Comparison of ENCODE assay signal across 16 cellular contexts in the genomic region with DNA sequence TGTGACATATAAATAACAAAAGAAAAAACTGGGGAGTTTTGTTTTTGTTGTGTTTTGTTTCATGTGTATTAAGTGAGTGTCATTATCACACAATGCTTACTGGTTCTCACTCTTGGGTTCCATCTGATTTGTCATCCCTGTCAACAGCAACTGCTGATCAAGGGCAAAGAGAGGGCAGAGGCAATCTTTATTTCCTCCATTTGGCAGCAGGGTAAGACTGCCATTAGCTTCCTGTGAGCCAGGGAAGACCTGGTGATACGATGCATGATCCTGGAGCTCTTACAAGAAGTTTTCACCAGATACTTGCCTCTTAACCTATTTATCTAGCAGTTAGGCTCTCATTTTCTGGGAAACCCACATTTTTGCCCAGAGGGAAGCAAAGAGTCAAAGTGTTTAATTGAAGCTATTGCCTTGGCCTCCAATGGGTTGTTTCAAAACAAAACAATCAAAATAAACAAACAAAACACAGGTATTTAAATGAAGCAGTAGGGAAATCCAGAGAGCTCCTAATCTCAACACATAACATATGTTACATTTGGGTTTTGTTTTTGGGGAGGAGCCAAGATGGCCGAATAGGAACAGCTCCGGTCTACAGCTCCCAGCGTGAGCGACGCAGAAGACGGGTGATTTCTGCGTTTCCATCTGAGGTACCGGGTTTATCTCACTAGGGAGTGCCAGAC.
DNase-seq lines count a peak whose midpoint lies in the region; ATAC-seq and TF ChIP-seq lines count a peak whose summit lies in the region.
"Had no signal": no experiment of that assay in that cellular context is flagged by ENCODE, and none has a peak within 500 bp of the region (broad histone marks: within the 10 kb centered on the region; RNA-seq: fewer than 3 reads in every experiment).

No MANE protein-coding gene starts in this region.

- TSS peak; percentile 57 for BruUV-seq in HCT116 (replicated peaks; lab: Mats Ljungman, UMichigan)

- TF ChIP-seq POLR2A in HCT116 (IDR thresholded peaks at IDR 0.05; ENCODE audit: borderline replicate concordance, extremely low read depth, insufficient read depth, insufficient read length) (no peak), heart left ventricle (IDR thresholded peaks at IDR 0.05) (no peak)

- H3K9me3 ChIP-seq in HCT116 (ENCODE audit: control insufficient read depth in 1 of 2, insufficient read depth in 1 of 2, low read depth in 1 of 2, low read length in 2 of 2) (no peaks in the 10 kb centered on the region), heart left ventricle (peaks cover 0 to 4% (median 0%) of the 10 kb centered on the region in 12 donors)
- H3K9me3 ChIP-seq: ascending aorta had no signal

- H3K27me3 Mint-ChIP-seq in neural crest cell (ENCODE audit: low read depth) = no peaks in the 10 kb centered on the region

- H3K4me1 ChIP-seq in HCT116 (ENCODE audit: control insufficient read depth in 1 of 2, insufficient read depth in 2 of 2, low read length in 2 of 2) (peaks cover 4 to 7% of the 10 kb centered on the region in 2 experiments; a peak in 3 of 4 replicates), heart left ventricle (peaks cover 0 to 8% (median 0%) of the 10 kb centered on the region in 12 donors)
- H3K4me1 ChIP-seq: ascending aorta had no signal

- H3K27me3 ChIP-seq in HCT116 (ENCODE audit: insufficient read depth, low read length) (no peaks in the 10 kb centered on the region), brain microvascular endothelial cell (replicated peaks) (no peaks in the 10 kb centered on the region), heart left ventricle (no peaks in the 10 kb centered on the region)
- H3K27me3 ChIP-seq: ascending aorta, dorsolateral prefrontal cortex had no signal

- TF ChIP-seq CTCF in HCT116 (IDR thresholded peaks at IDR 0.05 in 2 of 3, conservative IDR thresholded peaks at IDR 0.05 in 1 of 3; ENCODE audit: borderline replicate concordance in 1 of 3, insufficient read depth in 1 of 3, low read depth in 2 of 3, low read length in 2 of 3) = no peak
- TF ChIP-seq CTCF in brain microvascular endothelial cell (IDR thresholded peaks at IDR 0.05; ENCODE audit: low read depth, low read length, missing control alignments) = no peak
- TF ChIP-seq CTCF in heart left ventricle (IDR thresholded peaks at IDR 0.05) = no peak
- TF ChIP-seq CTCF in neural crest cell (conservative IDR thresholded peaks at IDR 0.05) = no peak

- H3K9ac ChIP-seq in HCT116 (ENCODE audit: low read length) = peak overlapping the region; percentile 36; the same call in 1 of the 2 replicates

- no peaks in the 10 kb centered on the region for H3K9me2 ChIP-seq in HCT116 (ENCODE audit: insufficient read depth)

- DNase-seq in HCT116 (ENCODE audit: low read depth, low spot score) (no peak), brain microvascular endothelial cell (no peak), heart left ventricle (no peak), neural crest cell (ENCODE audit: low read depth, low spot score) (no peak), DMS 273 treated with DMSO at 0.1 percent for 48 hours (lab: John Stamatoyannopoulos, UW) (no peak), NCI-H1436 treated with DMSO at 0.1 percent for 48 hours (lab: John Stamatoyannopoulos, UW) (no peak)
- no peak for DNase-seq in stimulated activated CD4-positive, alpha-beta T cell treated with anti-CD3 and anti-CD28 coated beads, Interleukin-4, amount 100 ng/mL, for 4 hours
- DNase-seq: activated CD4-positive, alpha-beta T cell treated with anti-CD3 and anti-CD28 coated beads for 4 hours; activated gamma-delta T cell treated with Interleukin-2 at 50 U/mL for 16 hours; mesenchymal stem cell; NCI-H1694 treated with DMSO at 0.1 percent for 48 hours; NCI-H446 treated with DMSO at 0.1 percent for 48 hours had no signal

- peak overlapping the region; percentile 40 to 52 for H3K4me3 ChIP-seq in HCT116 (replicated peaks in 1 of 2; ENCODE audit: low read depth in 1 of 2, low read length in 2 of 2)
- H3K4me3 ChIP-seq in brain microvascular endothelial cell (ENCODE audit: low read depth, low read length) = peak overlapping the region; percentile 9
- peak overlapping the region in 4 of 12 donors; percentile 12 to 46 (median 16) for H3K4me3 ChIP-seq in heart left ventricle
- H3K4me3 ChIP-seq: dorsolateral prefrontal cortex, GM12878 had no signal

- TF ChIP-seq RAD21 in HCT116 (IDR thresholded peaks at IDR 0.05; ENCODE audit: low read depth) = no peak

- peak; percentile 54 for ATAC-seq in HCT116
- ATAC-seq in heart left ventricle = peak in 3 of 4 donors; percentile 75 to 86 (median 79)
- ATAC-seq in HG03095 (IDR thresholded peaks at IDR 0.05; ENCODE audit: unreplicated experiment) = no peak
- ATAC-seq: GM12878 had no signal

- no peaks in the 10 kb centered on the region for H4K20me1 ChIP-seq in HCT116 (ENCODE audit: insufficient read depth)

- H3K27ac ChIP-seq in HCT116 (ENCODE audit: low read depth, low read length) (peak overlapping the region; percentile 49), brain microvascular endothelial cell (no peak overlapping the region), heart left ventricle (peak overlapping the region in 5 of 12 donors; percentile 6 to 54 (median 47))
- H3K27ac ChIP-seq: ascending aorta, dorsolateral prefrontal cortex had no signal

- WGBS in heart left ventricle, 4 donors = 73 to 83% (median 77%) methylated on average over 9 of the region's 9 CpGs

- peaks cover 12% of the 10 kb centered on the region for H3K36me3 Mint-ChIP-seq in neural crest cell (ENCODE audit: low read depth)

- in situ Hi-C loops in brain microvascular endothelial cell (cut with HindIII; ENCODE audit: low pct_ligation_motif_present, low sequenced_read_pairs) = no loop called here

- peak overlapping the region; percentile 60 for H3K4me2 ChIP-seq in HCT116 (ENCODE audit: low read length)

- RAD21 ChIA-PET in HCT116 (lab: Charles Lee; ENCODE audit: low non-redundant PET in 1 of 2, low total read pairs in 2 of 2, uncharacterized antibody in 2 of 2, unreplicated experiment in 2 of 2) = no interaction called here

- POLR2A ChIA-PET in HCT116 (lab: Charles Lee) = no interaction called here

- intact Hi-C loops in HCT116 (cut with micrococcal nuclease) = no loop called here
- intact Hi-C loops in heart left ventricle (cut with DNase I) = no loop called here

- peaks cover 13% of the 10 kb centered on the region for H3K4me1 Mint-ChIP-seq in neural crest cell

- H3K36me3 ChIP-seq in HCT116 (ENCODE audit: control insufficient read depth in 1 of 2, insufficient read depth in 2 of 2, low read length in 2 of 2) (no peaks in the 10 kb centered on the region), brain microvascular endothelial cell (replicated peaks) (no peaks in the 10 kb centered on the region), heart left ventricle (no peaks in the 10 kb centered on the region)
- H3K36me3 ChIP-seq: ascending aorta had no signal

- CTCF ChIA-PET in HCT116 (lab: Charles Lee) = interaction anchor here (1.0 kb wide), 1 partner anchor 9 kb away, joined by 3 read pairs; no protein-coding TSS in a partner anchor

- no peak overlapping the region for H2AFZ ChIP-seq in HCT116 (ENCODE audit: low read depth, low read length, poor library complexity, severe bottlenecking)

- peaks cover 4% of the 10 kb centered on the region for H3K9me3 Mint-ChIP-seq in neural crest cell

- no peaks in the 10 kb centered on the region for H3K79me2 ChIP-seq in HCT116 (ENCODE audit: insufficient read depth, low read length)

- H3K4me3 Mint-ChIP-seq in neural crest cell = peak overlapping the region; percentile 86

- H3K27ac Mint-ChIP-seq in neural crest cell (ENCODE audit: unreplicated experiment) = peak overlapping the region; percentile 99

TF ChIP-seq in HCT116, 20 proteins besides CTCF, POLR2A, EP300 and RAD21 (continues in another document):
- TF ChIP-seq SRF (IDR thresholded peaks at IDR 0.05; ENCODE audit: low read depth) = no peak
- TF ChIP-seq, protein P1, sequence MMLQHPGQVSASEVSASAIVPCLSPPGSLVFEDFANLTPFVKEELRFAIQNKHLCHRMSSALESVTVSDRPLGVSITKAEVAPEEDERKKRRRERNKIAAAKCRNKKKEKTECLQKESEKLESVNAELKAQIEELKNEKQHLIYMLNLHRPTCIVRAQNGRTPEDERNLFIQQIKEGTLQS (IDR thresholded peaks at IDR 0.05) = no peak
- no peak for TF ChIP-seq EZH2phosphoT487 (IDR thresholded peaks at IDR 0.05; ENCODE audit: borderline replicate concordance)
- TF ChIP-seq ZNF274 (IDR thresholded peaks at IDR 0.05; ENCODE audit: low read depth, low read length) = no peak
- TF ChIP-seq ELF1 (IDR thresholded peaks at IDR 0.05; ENCODE audit: borderline replicate concordance, low read depth) = no peak
- TF ChIP-seq, protein P2, sequence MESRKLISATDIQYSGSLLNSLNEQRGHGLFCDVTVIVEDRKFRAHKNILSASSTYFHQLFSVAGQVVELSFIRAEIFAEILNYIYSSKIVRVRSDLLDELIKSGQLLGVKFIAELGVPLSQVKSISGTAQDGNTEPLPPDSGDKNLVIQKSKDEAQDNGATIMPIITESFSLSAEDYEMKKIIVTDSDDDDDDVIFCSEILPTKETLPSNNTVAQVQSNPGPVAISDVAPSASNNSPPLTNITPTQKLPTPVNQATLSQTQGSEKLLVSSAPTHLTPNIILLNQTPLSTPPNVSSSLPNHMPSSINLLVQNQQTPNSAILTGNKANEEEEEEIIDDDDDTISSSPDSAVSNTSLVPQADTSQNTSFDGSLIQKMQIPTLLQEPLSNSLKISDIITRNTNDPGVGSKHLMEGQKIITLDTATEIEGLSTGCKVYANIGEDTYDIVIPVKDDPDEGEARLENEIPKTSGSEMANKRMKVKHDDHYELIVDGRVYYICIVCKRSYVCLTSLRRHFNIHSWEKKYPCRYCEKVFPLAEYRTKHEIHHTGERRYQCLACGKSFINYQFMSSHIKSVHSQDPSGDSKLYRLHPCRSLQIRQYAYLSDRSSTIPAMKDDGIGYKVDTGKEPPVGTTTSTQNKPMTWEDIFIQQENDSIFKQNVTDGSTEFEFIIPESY (IDR thresholded peaks at IDR 0.05; ENCODE audit: extremely low read depth, insufficient replicate concordance, low read length) = no peak
- TF ChIP-seq SP1 (IDR thresholded peaks at IDR 0.05; ENCODE audit: low read depth) = no peak
- no peak for TF ChIP-seq EGR1 (IDR thresholded peaks at IDR 0.05; ENCODE audit: low read depth)
- TF ChIP-seq, protein P3, sequence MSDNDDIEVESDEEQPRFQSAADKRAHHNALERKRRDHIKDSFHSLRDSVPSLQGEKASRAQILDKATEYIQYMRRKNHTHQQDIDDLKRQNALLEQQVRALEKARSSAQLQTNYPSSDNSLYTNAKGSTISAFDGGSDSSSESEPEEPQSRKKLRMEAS (IDR thresholded peaks at IDR 0.05) = no peak
- no peak for TF ChIP-seq CBX3 (IDR thresholded peaks at IDR 0.05; ENCODE audit: low read depth)
- no peak for TF ChIP-seq YY1 (IDR thresholded peaks at IDR 0.05; ENCODE audit: extremely low read depth, insufficient replicate concordance, low read depth, low read length)
- no peak for TF ChIP-seq POLR2AphosphoS5 (IDR thresholded peaks at IDR 0.05; ENCODE audit: low read depth, low read length)
- no peak for TF ChIP-seq FOSL1 (IDR thresholded peaks at IDR 0.05; ENCODE audit: low read depth)
